37 cellular contexts compared by ENCODE assay signal in the genomic region with DNA sequence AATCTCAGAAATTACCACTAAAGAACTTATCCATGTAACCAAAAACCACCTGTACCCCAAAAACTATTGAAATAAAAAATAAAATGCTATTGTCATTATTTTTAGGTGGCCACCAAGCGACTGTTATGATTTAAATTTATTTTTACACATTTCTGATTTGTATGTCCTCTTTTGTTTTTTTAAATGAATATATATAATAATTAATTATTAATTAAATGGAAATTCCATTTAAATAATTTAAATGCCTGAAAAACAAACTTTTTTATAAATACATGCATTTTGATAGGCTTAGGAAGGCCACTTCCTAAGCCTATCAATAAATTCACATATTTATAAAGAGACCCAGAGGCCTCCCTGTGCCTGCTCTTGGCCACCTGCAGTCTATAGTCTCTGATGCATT.
"Had no signal": no experiment of that assay in that cellular context is flagged by ENCODE, and none has a peak within 500 bp of the region (broad histone marks: within the 10 kb centered on the region; RNA-seq: fewer than 3 reads in every experiment).

No MANE protein-coding gene starts in this region.

- H3K36me3 ChIP-seq: adrenal gland, ascending aorta, brain microvascular endothelial cell, breast epithelium, cardiac muscle cell had no signal

- H3K4me3 ChIP-seq: adrenal gland, ascending aorta, body of pancreas, breast epithelium, cardiac muscle cell had no signal

- H3K27ac Mint-ChIP-seq: activated naive CD4-positive, alpha-beta T cell treated with anti-CD3 and anti-CD28 coated beads for 36 hours; activated naive CD4-positive, alpha-beta T cell treated with anti-CD3 and anti-CD28 coated beads, Interleukin-2, amount 10 ng/mL, durations not matched to agents 7 days and 5 days; activated naive CD4-positive, alpha-beta T cell treated with anti-CD3 and anti-CD28 coated beads, Interleukin-2, amount 50 U/mL, for 24 hours; activated naive CD4-positive, alpha-beta T cell treated with anti-CD3 and anti-CD28 coated beads, Interleukin-2, amount 50 U/mL, for 72 hours; activated naive CD8-positive, alpha-beta T cell; activated naive CD8-positive, alpha-beta T cell treated with anti-CD3 and anti-CD28 coated beads for 36 hours; activated naive CD8-positive, alpha-beta T cell treated with anti-CD3 and anti-CD28 coated beads, Interleukin-2, amount 10 ng/mL, durations not matched to agents 7 days and 5 days; activated naive CD8-positive, alpha-beta T cell treated with anti-CD3 and anti-CD28 coated beads, Interleukin-2, amount 50 U/mL, for 24 hours; activated T-cell treated with anti-CD3 and anti-CD28 coated beads, Interleukin-2, amount 50 U/mL, for 24 hours; activated T-cell treated with anti-CD3 and anti-CD28 coated beads, Interleukin-2, amount 50 U/mL, for 72 hours; activated T-helper 1 cell treated with anti-CD3 and anti-CD28 coated beads, Interleukin-12 subunit alpha, Interleukin-12 subunit beta, Interleukin-2, Interleukin-4 antibody, amounts not matched to agents 30 ng/mL and 10 ng/mL and 1 ng/mL, durations not matched to agents 14 hours and 24 hours and 36 hours; activated T-helper 17 cell treated with anti-CD3 and anti-CD28 coated beads, Interleukin-2, amount 50 U/mL, for 72 hours; activated T-helper 2 cell treated with anti-CD3 and anti-CD28 coated beads, Interferon-gamma antibody, Interleukin-2, Interleukin-4, amounts not matched to agents 10 μg/mL and 5 μg/mL and 100 μg/mL, durations not matched to agents 14 hours and 24 hours and 36 hours; brain had no signal

- H3K9me3 Mint-ChIP-seq: activated naive CD4-positive, alpha-beta T cell treated with anti-CD3 and anti-CD28 coated beads for 36 hours; activated naive CD4-positive, alpha-beta T cell treated with anti-CD3 and anti-CD28 coated beads, Interleukin-2, amount 10 ng/mL, durations not matched to agents 7 days and 5 days; activated naive CD4-positive, alpha-beta T cell treated with anti-CD3 and anti-CD28 coated beads, Interleukin-2, amount 50 U/mL, for 24 hours; activated naive CD4-positive, alpha-beta T cell treated with anti-CD3 and anti-CD28 coated beads, Interleukin-2, amount 50 U/mL, for 72 hours; activated naive CD8-positive, alpha-beta T cell treated with anti-CD3 and anti-CD28 coated beads for 36 hours; activated naive CD8-positive, alpha-beta T cell treated with anti-CD3 and anti-CD28 coated beads, Interleukin-2, amount 10 ng/mL, durations not matched to agents 7 days and 5 days; activated naive CD8-positive, alpha-beta T cell treated with anti-CD3 and anti-CD28 coated beads, Interleukin-2, amount 50 U/mL, for 24 hours; activated T-cell treated with anti-CD3 and anti-CD28 coated beads, Interleukin-2, amount 50 U/mL, for 24 hours; activated T-cell treated with anti-CD3 and anti-CD28 coated beads, Interleukin-2, amount 50 U/mL, for 4 hours; activated T-cell treated with anti-CD3 and anti-CD28 coated beads, Interleukin-2, amount 50 U/mL, for 72 hours; activated T-helper 1 cell treated with anti-CD3 and anti-CD28 coated beads, Interleukin-12 subunit alpha, Interleukin-12 subunit beta, Interleukin-2, Interleukin-4 antibody, amounts not matched to agents 30 ng/mL and 10 ng/mL and 1 ng/mL, durations not matched to agents 14 hours and 24 hours and 36 hours; activated T-helper 17 cell treated with anti-CD3 and anti-CD28 coated beads, Interleukin-2, amount 50 U/mL, for 72 hours; activated T-helper 2 cell treated with anti-CD3 and anti-CD28 coated beads, Interferon-gamma antibody, Interleukin-2, Interleukin-4, amounts not matched to agents 10 μg/mL and 5 μg/mL and 100 μg/mL, durations not matched to agents 14 hours and 24 hours and 36 hours; central memory CD8-positive, alpha-beta T cell had no signal

- H3K36me3 Mint-ChIP-seq: activated naive CD4-positive, alpha-beta T cell treated with anti-CD3 and anti-CD28 coated beads, Interleukin-2, amount 10 ng/mL, durations not matched to agents 7 days and 5 days; activated naive CD4-positive, alpha-beta T cell treated with anti-CD3 and anti-CD28 coated beads, Interleukin-2, amount 50 U/mL, for 24 hours; activated naive CD4-positive, alpha-beta T cell treated with anti-CD3 and anti-CD28 coated beads, Interleukin-2, amount 50 U/mL, for 72 hours; activated naive CD8-positive, alpha-beta T cell; activated naive CD8-positive, alpha-beta T cell treated with anti-CD3 and anti-CD28 coated beads for 36 hours; activated naive CD8-positive, alpha-beta T cell treated with anti-CD3 and anti-CD28 coated beads, Interleukin-2, amount 10 ng/mL, durations not matched to agents 7 days and 5 days; brain had no signal

- DNase-seq: activated effector memory CD4-positive, alpha-beta T cell treated with anti-CD3 and anti-CD28 coated beads, Interleukin-2, amount 50 U/mL, for 16 hours; activated effector memory CD4-positive, alpha-beta T cell treated with Interleukin-2 at 50 U/mL for 16 hours; activated gamma-delta T cell; activated gamma-delta T cell treated with Interleukin-2 at 50 U/mL for 16 hours; activated naive CD4-positive, alpha-beta T cell; activated naive CD4-positive, alpha-beta T cell treated with anti-CD3 and anti-CD28 coated beads for 36 hours; activated naive CD4-positive, alpha-beta T cell treated with anti-CD3 and anti-CD28 coated beads, Interleukin-2, amount 10 ng/mL, durations not matched to agents 7 days and 5 days; activated naive CD4-positive, alpha-beta T cell treated with anti-CD3 and anti-CD28 coated beads, Interleukin-2, amount 50 U/mL, for 16 hours; activated naive CD4-positive, alpha-beta T cell treated with Interleukin-2 at 50 U/mL for 16 hours; activated naive CD8-positive, alpha-beta T cell treated with anti-CD3 and anti-CD28 coated beads for 36 hours; activated naive CD8-positive, alpha-beta T cell treated with anti-CD3 and anti-CD28 coated beads, Interleukin-2, amount 10 ng/mL, durations not matched to agents 7 days and 5 days; activated naive CD8-positive, alpha-beta T cell treated with anti-CD3 and anti-CD28 coated beads, Interleukin-2, amount 50 U/mL, for 24 hours; activated T-cell treated with anti-CD3 and anti-CD28 coated beads, Interleukin-2, amount 50 U/mL, for 24 hours; activated T-cell treated with anti-CD3 and anti-CD28 coated beads, Interleukin-2, amount 50 U/mL, for 4 hours; activated T-cell treated with anti-CD3 and anti-CD28 coated beads, Interleukin-2, amount 50 U/mL, for 48 hours; activated T-cell treated with anti-CD3 and anti-CD28 coated beads, Interleukin-2, amount 50 U/mL, for 72 hours; adrenal gland; amniotic stem cell; amygdala; anterior cingulate cortex; aorta; body of pancreas; brain microvascular endothelial cell; caudate nucleus; central memory CD4-positive, alpha-beta T cell; cerebellar nuclear complex had no signal

- ATAC-seq: activated naive CD4-positive, alpha-beta T cell treated with anti-CD3 and anti-CD28 coated beads, Interleukin-2, amount 50 U/mL, for 72 hours; activated naive CD8-positive, alpha-beta T cell treated with anti-CD3 and anti-CD28 coated beads, Interleukin-2, amount 50 U/mL, for 24 hours; activated T-cell treated with anti-CD3 and anti-CD28 coated beads, Interleukin-2, amount 50 U/mL, for 4 hours; activated T-cell treated with anti-CD3 and anti-CD28 coated beads, Interleukin-2, amount 50 U/mL, for 72 hours; activated T-helper 17 cell treated with anti-CD3 and anti-CD28 coated beads, Interleukin-2, amount 50 U/mL, for 72 hours; body of pancreas had no signal

- H3K9me3 ChIP-seq: adrenal gland, ascending aorta, body of pancreas, breast epithelium had no signal

- H3K27me3 ChIP-seq: ascending aorta, body of pancreas, brain microvascular endothelial cell, breast epithelium, cardiac muscle cell had no signal

- H3K4me3 Mint-ChIP-seq: activated naive CD4-positive, alpha-beta T cell treated with anti-CD3 and anti-CD28 coated beads for 36 hours; activated naive CD4-positive, alpha-beta T cell treated with anti-CD3 and anti-CD28 coated beads, Interleukin-2, amount 10 ng/mL, durations not matched to agents 7 days and 5 days; activated naive CD4-positive, alpha-beta T cell treated with anti-CD3 and anti-CD28 coated beads, Interleukin-2, amount 50 U/mL, for 24 hours; activated naive CD8-positive, alpha-beta T cell; activated naive CD8-positive, alpha-beta T cell treated with anti-CD3 and anti-CD28 coated beads for 36 hours; activated naive CD8-positive, alpha-beta T cell treated with anti-CD3 and anti-CD28 coated beads, Interleukin-2, amount 10 ng/mL, durations not matched to agents 7 days and 5 days; activated naive CD8-positive, alpha-beta T cell treated with anti-CD3 and anti-CD28 coated beads, Interleukin-2, amount 50 U/mL, for 24 hours; activated T-cell treated with anti-CD3 and anti-CD28 coated beads, Interleukin-2, amount 50 U/mL, for 24 hours; activated T-cell treated with anti-CD3 and anti-CD28 coated beads, Interleukin-2, amount 50 U/mL, for 4 hours; activated T-cell treated with anti-CD3 and anti-CD28 coated beads, Interleukin-2, amount 50 U/mL, for 72 hours; activated T-helper 1 cell treated with anti-CD3 and anti-CD28 coated beads, Interleukin-12 subunit alpha, Interleukin-12 subunit beta, Interleukin-2, Interleukin-4 antibody, amounts not matched to agents 30 ng/mL and 10 ng/mL and 1 ng/mL, durations not matched to agents 14 hours and 24 hours and 36 hours; activated T-helper 17 cell treated with anti-CD3 and anti-CD28 coated beads, Interleukin-2, amount 50 U/mL, for 72 hours; brain; central memory CD8-positive, alpha-beta T cell had no signal

- H3K4me1 Mint-ChIP-seq: activated naive CD4-positive, alpha-beta T cell treated with anti-CD3 and anti-CD28 coated beads, Interleukin-2, amount 10 ng/mL, durations not matched to agents 7 days and 5 days; activated naive CD4-positive, alpha-beta T cell treated with anti-CD3 and anti-CD28 coated beads, Interleukin-2, amount 50 U/mL, for 24 hours; activated naive CD8-positive, alpha-beta T cell treated with anti-CD3 and anti-CD28 coated beads for 36 hours; activated naive CD8-positive, alpha-beta T cell treated with anti-CD3 and anti-CD28 coated beads, Interleukin-2, amount 10 ng/mL, durations not matched to agents 7 days and 5 days; activated naive CD8-positive, alpha-beta T cell treated with anti-CD3 and anti-CD28 coated beads, Interleukin-2, amount 50 U/mL, for 24 hours; activated T-helper 17 cell treated with anti-CD3 and anti-CD28 coated beads, Interleukin-2, amount 50 U/mL, for 72 hours; central memory CD8-positive, alpha-beta T cell had no signal

- H3K4me1 ChIP-seq: breast epithelium had no signal

- H3K27ac ChIP-seq: adrenal gland, ascending aorta, brain microvascular endothelial cell, breast epithelium, cardiac muscle cell had no signal
